Comparison of ENCODE assay signal across 28 cellular contexts in genomic region chr18:35369126-35369525, GRCh38.
"Had no signal": no experiment of that assay in that cellular context is flagged by ENCODE, and none has a peak within 500 bp of the region (broad histone marks: within the 10 kb centered on the region; RNA-seq: fewer than 3 reads in every experiment).

No MANE protein-coding gene starts in this region.

- ATAC-seq: heart right ventricle; left colon; lower lobe of right lung; naive thymus-derived CD8-positive, alpha-beta T cell; psoas muscle; right cardiac atrium; stimulated activated memory B cell treated with anti-CD40 and anti-IgM and Interleukin-4, amounts not matched to agents 10 μg/mL and 1 μg/mL and 100 μg/mL, for 72 hours; stimulated activated naive CD8-positive, alpha-beta T cell treated with anti-CD3 and anti-CD28 coated beads, Interleukin-15, Interleukin-2, amounts not matched to agents 100 U/mL and 50 U/mL, for 24 hours; upper lobe of right lung had no signal

- H3K4me3 Mint-ChIP-seq: naive thymus-derived CD8-positive, alpha-beta T cell; nephron progenitor cell; stimulated activated memory B cell treated with anti-CD40 and anti-IgM and Interleukin-4, amounts not matched to agents 10 μg/mL and 1 μg/mL and 100 μg/mL, for 72 hours had no signal

- H3K27ac ChIP-seq: coronary artery, esophagus muscularis mucosa, heart right ventricle, left ventricle myocardium inferior, lower lobe of right lung, ovary, psoas muscle, sigmoid colon, testis, tibial nerve, upper lobe of right lung, vagina had no signal

- H3K27me3 ChIP-seq: esophagus muscularis mucosa, heart right ventricle, ovary, sigmoid colon, testis, tibial nerve, upper lobe of right lung, vagina had no signal

- H3K4me1 ChIP-seq: esophagus muscularis mucosa, heart right ventricle, left ventricle myocardium inferior, lower lobe of right lung, psoas muscle, sigmoid colon, testis, tibial nerve, upper lobe of right lung, vagina had no signal

- H3K27ac Mint-ChIP-seq: nephron progenitor cell; stimulated activated memory B cell treated with anti-CD40 and anti-IgM and Interleukin-4, amounts not matched to agents 10 μg/mL and 1 μg/mL and 100 μg/mL, for 72 hours had no signal

- H3K27me3 Mint-ChIP-seq: stimulated activated memory B cell treated with anti-CD40 and anti-IgM and Interleukin-4, amounts not matched to agents 10 μg/mL and 1 μg/mL and 100 μg/mL, for 72 hours had no signal

- H3K4me1 Mint-ChIP-seq: naive thymus-derived CD8-positive, alpha-beta T cell; nephron progenitor cell; stimulated activated memory B cell treated with anti-CD40 and anti-IgM and Interleukin-4, amounts not matched to agents 10 μg/mL and 1 μg/mL and 100 μg/mL, for 72 hours had no signal

- H3K9me3 Mint-ChIP-seq: naive thymus-derived CD8-positive, alpha-beta T cell; nephron progenitor cell; stimulated activated memory B cell treated with anti-CD40 and anti-IgM and Interleukin-4, amounts not matched to agents 10 μg/mL and 1 μg/mL and 100 μg/mL, for 72 hours had no signal

- H3K4me3 ChIP-seq: coronary artery, esophagus muscularis mucosa, heart right ventricle, left ventricle myocardium inferior, lower lobe of right lung, ovary, psoas muscle, sigmoid colon, testis, tibial nerve, upper lobe of right lung, vagina had no signal

- H3K36me3 ChIP-seq: left ventricle myocardium inferior, ovary, upper lobe of right lung, vagina had no signal

- DNase-seq: dermis blood vessel endothelial cell; effector memory CD4-positive, alpha-beta T cell; foreskin melanocyte; glutamatergic neuron; heart right ventricle; hippocampal formation; left colon; left ventricle myocardium inferior; lower lobe of right lung; naive thymus-derived CD8-positive, alpha-beta T cell; nephron progenitor cell; nucleus accumbens; ovary; posterior cingulate gyrus; psoas muscle; right cardiac atrium; sigmoid colon; stimulated activated CD4-positive, alpha-beta T cell treated with anti-CD3 and anti-CD28 coated beads, Interleukin-2, amount 100 ng/mL, for 24 hours; stimulated activated CD4-positive, alpha-beta T cell treated with anti-CD3 and anti-CD28 coated beads, Interleukin-4, amount 100 ng/mL, for 4 hours; stimulated activated naive CD8-positive, alpha-beta T cell treated with anti-CD3 and anti-CD28 coated beads, Interleukin-15, Interleukin-2, amounts not matched to agents 100 U/mL and 50 U/mL, for 24 hours; substantia nigra; testis; upper lobe of right lung had no signal

- H3K9me3 ChIP-seq: esophagus muscularis mucosa, heart right ventricle, left ventricle myocardium inferior, lower lobe of right lung, ovary, psoas muscle, sigmoid colon, testis, tibial nerve, upper lobe of right lung, vagina had no signal
